1 cellular context compared by ENCODE assay signal in genomic region chr17:49928126-49928800, GRCh38.
TF ChIP-seq lines count a peak whose summit lies in the region.

No MANE protein-coding gene starts in this region.

TF ChIP-seq in HCT116, 20 proteins besides CTCF, POLR2A, EP300 and RAD21 (continued from another document):
- TF ChIP-seq MAX (IDR thresholded peaks at IDR 0.05) (no peak), CBX3 (IDR thresholded peaks at IDR 0.05; ENCODE audit: low read depth) (no peak), ZNF274 (IDR thresholded peaks at IDR 0.05; ENCODE audit: low read depth, low read length) (no peak), SRF (IDR thresholded peaks at IDR 0.05; ENCODE audit: low read depth) (no peak), FOSL1 (IDR thresholded peaks at IDR 0.05; ENCODE audit: low read depth) (no peak), ELF1 (IDR thresholded peaks at IDR 0.05; ENCODE audit: borderline replicate concordance, low read depth) (no peak), EZH2 (IDR thresholded peaks at IDR 0.05) (no peak), EGR1 (IDR thresholded peaks at IDR 0.05; ENCODE audit: low read depth) (no peak), TCF7L2 (IDR thresholded peaks at IDR 0.05; ENCODE audit: borderline replicate concordance, extremely low read depth, insufficient read depth, insufficient read length) (no peak), ZBTB33 (IDR thresholded peaks at IDR 0.05; ENCODE audit: extremely low read depth, insufficient replicate concordance, low read length) (no peak), ZFX (IDR thresholded peaks at IDR 0.05) (no peak), SIN3A (IDR thresholded peaks at IDR 0.05; ENCODE audit: low read depth) (no peak)
